ENCODE assay signal across 17 cellular contexts in genomic region chr22:48843640-48844039, GRCh38.
"Had no signal": no experiment of that assay in that cellular context is flagged by ENCODE, and none has a peak within 500 bp of the region (broad histone marks: within the 10 kb centered on the region; RNA-seq: fewer than 3 reads in every experiment).

No MANE protein-coding gene starts in this region.

- H3K4me3 Mint-ChIP-seq: memory B cell, nephron, type B pancreatic cell had no signal

- H3K36me3 ChIP-seq: heart left ventricle, lower lobe of right lung, uterus had no signal

- H3K27ac ChIP-seq: dorsolateral prefrontal cortex, heart left ventricle, lower lobe of right lung, skin epidermis, uterus had no signal

- ATAC-seq: esophagus mucosa, left lobe of liver, lower lobe of right lung, sciatic nerve had no signal

- H3K36me3 Mint-ChIP-seq: memory B cell, type B pancreatic cell had no signal

- H3K4me1 ChIP-seq: heart left ventricle, lower lobe of right lung, uterus had no signal

- H3K27me3 ChIP-seq: dorsolateral prefrontal cortex, uterus had no signal

- DNase-seq: cortex of kidney; effector CD8-positive, alpha-beta T cell; hypothalamus; lower lobe of right lung; midbrain; stimulated activated CD4-positive, alpha-beta T cell treated with anti-CD3 and anti-CD28 coated beads, Interleukin-12 subunit alpha, Interleukin-12 subunit beta, amount 100 ng/mL, for 4 hours; stimulated activated naive CD4-positive, alpha-beta T cell treated with Interleukin-2 at 50 U/mL for 16 hours; uterus had no signal

- H3K9me3 ChIP-seq: heart left ventricle, lower lobe of right lung, uterus had no signal

- H3K4me1 Mint-ChIP-seq: memory B cell, nephron had no signal

- H3K4me3 ChIP-seq: dorsolateral prefrontal cortex, heart left ventricle, lower lobe of right lung, skin epidermis, uterus had no signal

- H3K27ac Mint-ChIP-seq: memory B cell, nephron, type B pancreatic cell had no signal

- H3K9me3 Mint-ChIP-seq: memory B cell, nephron, type B pancreatic cell had no signal
